Comparison of ENCODE assay signal across 19 cellular contexts in genomic region chr11:2199466-2200341, GRCh38. TPM values are rescaled to one million over a fixed set of nuclear protein-coding genes. Genes with fewer than 3 reads are reported as not detected.
DNase-seq lines count a peak whose midpoint lies in the region; ATAC-seq, FAIRE-seq and TF ChIP-seq lines count a peak whose summit lies in the region.
"Had no signal": no experiment of that assay in that cellular context is flagged by ENCODE, and none has a peak within 500 bp of the region (broad histone marks: within the 10 kb centered on the region; RNA-seq: fewer than 3 reads in every experiment).

No MANE protein-coding gene starts in this region.

- H3K23ac ChIP-seq in H1 (ENCODE audit: insufficient read length) = no peak overlapping the region
- H3K23ac ChIP-seq in neuronal stem cell (ENCODE audit: low read depth, low read length, poor library complexity) = peak overlapping the region; percentile 4

- H3K4me2 ChIP-seq in H1 (ENCODE audit: insufficient read depth in 1 of 2, low read depth in 2 of 2, low read length in 2 of 2) = no peak overlapping the region
- no peak overlapping the region for H3K4me2 ChIP-seq in neuronal stem cell (ENCODE audit: insufficient read depth, low read length, poor library complexity, severe bottlenecking)
- H3K4me2 ChIP-seq: GM23338 had no signal

- H3K27ac ChIP-seq in H1 (ENCODE audit: low read depth, low read length) (no peak overlapping the region), neuronal stem cell (replicated peaks; ENCODE audit: low read length) (no peak overlapping the region)
- H3K27ac ChIP-seq: C4-2B had no signal

- H2BK5ac ChIP-seq in H1 (ENCODE audit: low read depth, low read length) (no peak overlapping the region), neuronal stem cell (ENCODE audit: low read length) (peak overlapping the region; percentile 42)

- intact Hi-C loops in Right ventricle myocardium superior (cut with DNase I) = loop anchor here (5.0 kb wide), 1 partner anchor 98 kb away; no protein-coding TSS in a partner anchor
- intact Hi-C loops in left ventricle myocardium superior (cut with micrococcal nuclease) = loop anchor here (10.0 kb wide), 1 partner anchor 215 kb away; no protein-coding TSS in a partner anchor

- H2AFZ ChIP-seq in H1 (ENCODE audit: low read length) = no peak overlapping the region
- H2AFZ ChIP-seq in neuronal stem cell (ENCODE audit: low read length) = no peak overlapping the region
- H2AFZ ChIP-seq: GM23338 had no signal

- CTCF ChIA-PET in H1 (lab: Charles Lee; ENCODE audit: partially characterized antibody) = interaction anchor here (0.9 to 8.6 kb wide), 7 partner anchors 9 to 220 kb away, joined by 3 to 248 read pairs (median 23); partner anchors contain the start of genes C11orf21 and TSPAN32

- H3K9me3 ChIP-seq in H1 (ENCODE audit: insufficient read depth in 2 of 2, low read depth in 1 of 2, low read length in 1 of 2) = no peaks in the 10 kb centered on the region
- H3K9me3 ChIP-seq in neuronal stem cell (replicated peaks in 1 of 2; ENCODE audit: control insufficient read depth in 2 of 2, insufficient read depth in 1 of 2, low read depth in 1 of 2, low read length in 2 of 2) = no peaks in the 10 kb centered on the region

- TF ChIP-seq POLR2A in H1 (IDR thresholded peaks at IDR 0.05; ENCODE audit: control extremely low read depth in 1 of 2, low read depth in 2 of 2, low read length in 2 of 2) = no peak
- TF ChIP-seq POLR2A in H54 (IDR thresholded peaks at IDR 0.05; ENCODE audit: low read depth, low read length) = no peak

- H4K8ac ChIP-seq in H1 (ENCODE audit: extremely low read depth, insufficient read depth, low read length) (peak overlapping the region; percentile 79; the same call in 1 of the 2 replicates), neuronal stem cell (ENCODE audit: low read depth, low read length) (peak overlapping the region; percentile 48)

- H3K27me3 ChIP-seq in H1 (replicated peaks in 1 of 4; ENCODE audit: control insufficient read depth in 3 of 4, extremely low read depth in 1 of 4, insufficient read depth in 3 of 4, low read length in 3 of 4) = no peaks in the 10 kb centered on the region; a peak in 1 of 7 replicates
- H3K27me3 ChIP-seq in neuronal stem cell (ENCODE audit: control insufficient read depth in 3 of 3, insufficient read depth in 3 of 3, low read depth in 1 of 3, low read length in 3 of 3) = no peaks in the 10 kb centered on the region

- peaks cover 0 to 1% of the 10 kb centered on the region in 2 experiments for H4K20me1 ChIP-seq in H1 (replicated peaks in 1 of 2; ENCODE audit: control insufficient read depth in 1 of 2, insufficient read depth in 2 of 2, low read length in 2 of 2)

- H3K4ac ChIP-seq in H1 (replicated peaks; ENCODE audit: insufficient read length, low read depth, low read length) (no peak overlapping the region), neuronal stem cell (ENCODE audit: low read length) (peak overlapping the region; percentile 90)

- H4K5ac ChIP-seq in H1 (ENCODE audit: insufficient read length, low read depth, low read length) = no peak overlapping the region

- ATAC-seq in Right ventricle myocardium superior (ENCODE audit: poor library complexity) (no peak), left ventricle myocardium superior (no peak)
- ATAC-seq: GM23338, HepG2 had no signal

- no peak for TF ChIP-seq EP300 in H1 (IDR thresholded peaks at IDR 0.05; ENCODE audit: borderline replicate concordance in 1 of 2, low read depth in 2 of 2, low read length in 2 of 2)

- H3K4me3 ChIP-seq in H1 (ENCODE audit: extremely low read depth in 1 of 4, insufficient read depth in 2 of 4, low read depth in 3 of 4, low read length in 4 of 4) (no peak overlapping the region), neuronal stem cell (ENCODE audit: low read length in 2 of 2) (no peak overlapping the region)
- H3K4me3 ChIP-seq: GM23338 had no signal

- TF ChIP-seq RAD21 in H1 (IDR thresholded peaks at IDR 0.05 in 1 of 2, conservative IDR thresholded peaks at IDR 0.05 in 1 of 2; ENCODE audit: low read depth in 2 of 2, low read length in 2 of 2) = no peak

- no peak overlapping the region for H2AK5ac ChIP-seq in H1 (ENCODE audit: low read depth, low read length)
- peak overlapping the region; percentile 88 for H2AK5ac ChIP-seq in neuronal stem cell (ENCODE audit: low read depth, low read length)

- DNase-seq in Right ventricle myocardium superior (peak; percentile 26), left ventricle myocardium superior (no peak), H1 (ENCODE audit: low read depth in 1 of 2, low spot score in 2 of 2) (no peak), neuronal stem cell (ENCODE audit: low spot score) (no peak), SHP77 (lab: John Stamatoyannopoulos, UW) (no peak), H54 (ENCODE audit: insufficient read length, low spot score) (no peak), GDM1 (lab: John Stamatoyannopoulos, UW) (no peak)
- DNase-seq: ACHN, DMS79, HCEC 1CT, HFFc6 had no signal

- POLR2A ChIA-PET in H1 (lab: Charles Lee; ENCODE audit: partially characterized antibody) = interaction anchor here (1.7 kb wide), 1 partner anchor 97 kb away, joined by 4 read pairs; no protein-coding TSS in a partner anchor

- H3K56ac ChIP-seq in H1 (replicated peaks; ENCODE audit: insufficient read length, low read depth, low read length) = no peak overlapping the region

- WGBS in H1 (ENCODE audit: extremely low coverage in 1 of 2, insufficient coverage in 1 of 2, insufficient read length in 1 of 2, insufficient replicate concordance in 2 of 2, low coverage in 1 of 2, low lambda C conversion rate in 2 of 2, missing lambda C conversion rate in 1 of 2), 2 experiments = 87% methylated on average over 17 of the region's 22 CpGs; no CpG with 5 or more reads in 1 of the 2 experiments
- no CpG with 5 or more reads among the region's 22 CpGs for WGBS in neuronal stem cell (ENCODE audit: extremely low coverage in 2 of 2, insufficient read length in 2 of 2, insufficient replicate concordance in 1 of 2), 2 donors

- no peak overlapping the region for H2BK120ac ChIP-seq in H1 (replicated peaks; ENCODE audit: low read depth, low read length)
- peak overlapping the region; percentile 92 for H2BK120ac ChIP-seq in neuronal stem cell (ENCODE audit: low read depth, low read length)

- no peak overlapping the region for H2BK15ac ChIP-seq in H1 (ENCODE audit: low read length)
- H2BK15ac ChIP-seq in neuronal stem cell (ENCODE audit: low read length) = peak overlapping the region; percentile 100

- no peak overlapping the region for H3K14ac ChIP-seq in H1 (ENCODE audit: insufficient read length)
- H3K14ac ChIP-seq in neuronal stem cell (ENCODE audit: low read length) = peak overlapping the region; percentile 71

- H3K36me3 ChIP-seq in H1 (ENCODE audit: control insufficient read depth in 2 of 4, insufficient read depth in 4 of 4, low read length in 3 of 4) (no peaks in the 10 kb centered on the region), neuronal stem cell (replicated peaks in 1 of 2; ENCODE audit: control insufficient read depth in 2 of 2, insufficient read depth in 2 of 2, low read length in 2 of 2) (no peaks in the 10 kb centered on the region)

- H3K9ac ChIP-seq in H1 (replicated peaks in 1 of 4; ENCODE audit: extremely low read depth in 1 of 4, low read depth in 3 of 4, low read length in 3 of 4) (no peak overlapping the region), neuronal stem cell (ENCODE audit: low read depth, low read length, poor library complexity) (peak overlapping the region; percentile 67)

- FAIRE-seq in H1 (lab: Jason Lieb, UNC) (no peak), H54 (lab: Jason Lieb, UNC) (no peak)
- FAIRE-seq: GM12891, HepG2, HTR-8/SVneo had no signal

- H3K4me1 ChIP-seq in H1 (replicated peaks in 1 of 4; ENCODE audit: control insufficient read depth in 3 of 4, insufficient read depth in 4 of 4, low read length in 3 of 4) (no peaks in the 10 kb centered on the region; a peak in 1 of 7 replicates), neuronal stem cell (ENCODE audit: control insufficient read depth in 2 of 2, insufficient read depth in 1 of 2, low read depth in 1 of 2, low read length in 2 of 2) (peaks cover 0 to 1% of the 10 kb centered on the region in 2 donors)

- H2BK12ac ChIP-seq in H1 (ENCODE audit: low read depth, low read length) (no peak overlapping the region), neuronal stem cell (ENCODE audit: low read length) (peak overlapping the region; percentile 88)

- H3K23me2 ChIP-seq in H1 (ENCODE audit: low read depth, low read length) = peaks cover 3% of the 10 kb centered on the region; the same call in 1 of the 2 replicates

- H2BK20ac ChIP-seq in H1 (ENCODE audit: low read length) = no peak overlapping the region

- H3K18ac ChIP-seq in H1 (ENCODE audit: extremely low read depth, low read length) (no peak overlapping the region), neuronal stem cell (ENCODE audit: low read length) (peak overlapping the region; percentile 84)

- H3K79me1 ChIP-seq in H1 (ENCODE audit: low read depth, low read length) = no peaks in the 10 kb centered on the region
- H3K79me1 ChIP-seq in neuronal stem cell (ENCODE audit: low read depth, low read length) = peaks cover 4% of the 10 kb centered on the region

- H3K79me2 ChIP-seq in H1 (ENCODE audit: control insufficient read depth in 1 of 2, insufficient read depth in 2 of 2, low read length in 2 of 2) = no peaks in the 10 kb centered on the region

- H4K91ac ChIP-seq in H1 (replicated peaks; ENCODE audit: insufficient read length, low read length) = peak overlapping the region; percentile 55
- no peak overlapping the region for H4K91ac ChIP-seq in neuronal stem cell (ENCODE audit: low read depth, low read length, poor library complexity)

- no peak for TF ChIP-seq CTCF in H1 (IDR thresholded peaks at IDR 0.05; ENCODE audit: control extremely low read depth in 1 of 3, insufficient read depth in 1 of 3, low read depth in 1 of 3, low read length in 3 of 3)

RNA-seq across cellular contexts. Expression of gene TH, which starts 28.1 kb away (rescaled TPM):
- not detected for total RNA-seq in Right ventricle myocardium superior
- not detected for total RNA-seq in left ventricle myocardium superior
- total RNA-seq in H1 (2021; fragmentation: NEBNext Ultra II Directional; extraction: Animal tissue kit (Norgen Biotek cat#: 25700)) = not detected in 2 replicates
- polyA plus RNA-seq in H1 (2011; rRNA removed) = 0.09 and 0.16 TPM in 2 replicates
- polyA plus RNA-seq in H1 (2011; cell fraction: cytosol; rRNA removed) = 0.09 TPM
- 0.11 TPM for polyA plus RNA-seq in H1 (2011; cell fraction: nucleus; rRNA removed)
- 0.11 TPM in 1 of 4 replicates, not detected in the others for polyA plus RNA-seq in H1 (2012, experiment 1 of 2)
- not detected for polyA plus RNA-seq in H1 (2012, experiment 2 of 2)
- polyA plus RNA-seq in H1 (2013, experiment 1 of 2) = not detected
- polyA plus RNA-seq in H1 (2013, experiment 2 of 2) = not detected
- polyA minus RNA-seq in H1 (2011; rRNA and poly(A)+ RNA removed) = not detected in 2 replicates
- not detected for polyA minus RNA-seq in H1 (2011; cell fraction: cytosol; rRNA and poly(A)+ RNA removed)
- polyA minus RNA-seq in H1 (2011; cell fraction: nucleus; rRNA and poly(A)+ RNA removed) = not detected
- polyA plus RNA-seq in neuronal stem cell (2013, experiment 1 of 2) = 1.0 TPM
- polyA plus RNA-seq in neuronal stem cell (2013, experiment 2 of 2) = 0.82 TPM
- total RNA-seq: CD4-positive, alpha-beta memory T cell; G401; GM23338; HepG2; HFFc6 had no signal
- polyA plus RNA-seq: CD4-positive, alpha-beta memory T cell had no signal

RNA-seq across cellular contexts. Expression of gene INS, which starts 38.7 kb away (rescaled TPM):
- total RNA-seq in Right ventricle myocardium superior (not detected), left ventricle myocardium superior (not detected)
- total RNA-seq in H1 (2021; fragmentation: NEBNext Ultra II Directional; extraction: Animal tissue kit (Norgen Biotek cat#: 25700)) = not detected in 2 replicates
- not detected in 2 replicates for polyA plus RNA-seq in H1 (2011; rRNA removed)
- not detected for polyA plus RNA-seq in H1 (2011; cell fraction: cytosol; rRNA removed)
- not detected for polyA plus RNA-seq in H1 (2011; cell fraction: nucleus; rRNA removed)
- not detected in 4 replicates for polyA plus RNA-seq in H1 (2012, experiment 1 of 2)
- polyA plus RNA-seq in H1 (2012, experiment 2 of 2) = not detected
- polyA plus RNA-seq in H1 (2013, experiment 1 of 2) = not detected
- polyA plus RNA-seq in H1 (2013, experiment 2 of 2) = not detected
- not detected in 2 replicates for polyA minus RNA-seq in H1 (2011; rRNA and poly(A)+ RNA removed)
- not detected for polyA minus RNA-seq in H1 (2011; cell fraction: cytosol; rRNA and poly(A)+ RNA removed)
- not detected for polyA minus RNA-seq in H1 (2011; cell fraction: nucleus; rRNA and poly(A)+ RNA removed)
- polyA plus RNA-seq in neuronal stem cell (2013, experiment 1 of 2) = not detected
- polyA plus RNA-seq in neuronal stem cell (2013, experiment 2 of 2) = not detected
- total RNA-seq: A172; CD4-positive, alpha-beta memory T cell; G401; GM23338; HepG2; HFFc6 had no signal
- polyA plus RNA-seq: CD4-positive, alpha-beta memory T cell; GM23338; HepG2 had no signal
